Comparison of ENCODE assay signal across 15 cellular contexts in genomic region chr16:82302007-82302733, GRCh38.
"Had no signal": no experiment of that assay in that cellular context is flagged by ENCODE, and none has a peak within 500 bp of the region (broad histone marks: within the 10 kb centered on the region; RNA-seq: fewer than 3 reads in every experiment).

No MANE protein-coding gene starts in this region.

- H3K36me3 Mint-ChIP-seq: T-cell had no signal

- H3K4me1 ChIP-seq: gastroesophageal sphincter, transverse colon had no signal

- H3K4me3 ChIP-seq: gastroesophageal sphincter, ovary, transverse colon had no signal

- H3K9me3 ChIP-seq: ovary, transverse colon had no signal

- H3K27ac ChIP-seq: gastroesophageal sphincter, ovary, transverse colon had no signal

- H3K27ac Mint-ChIP-seq: activated CD4-positive, alpha-beta T cell treated with anti-CD3 and anti-CD28 coated beads, Interleukin-2, amount 10 ng/mL, durations not matched to agents 7 days and 5 days; activated naive CD4-positive, alpha-beta T cell treated with anti-CD3 and anti-CD28 coated beads for 36 hours; activated T-helper 17 cell treated with anti-CD3 and anti-CD28 coated beads, Interleukin-2, amount 50 U/mL, for 72 hours; T-cell had no signal

- H3K4me1 Mint-ChIP-seq: activated CD4-positive, alpha-beta T cell treated with anti-CD3 and anti-CD28 coated beads, Interleukin-2, amount 10 ng/mL, durations not matched to agents 7 days and 5 days; activated T-helper 17 cell treated with anti-CD3 and anti-CD28 coated beads, Interleukin-2, amount 50 U/mL, for 72 hours; central memory CD8-positive, alpha-beta T cell; neural crest cell; T-cell had no signal

- DNase-seq: activated CD4-positive, alpha-beta T cell treated with anti-CD3 and anti-CD28 coated beads, Interleukin-2, amount 10 ng/mL, durations not matched to agents 7 days and 5 days; activated CD8-positive, alpha-beta memory T cell treated with anti-CD3 and anti-CD28 coated beads for 24 hours; activated naive CD4-positive, alpha-beta T cell treated with anti-CD3 and anti-CD28 coated beads for 36 hours; dermis blood vessel endothelial cell; left colon; ovary; stimulated activated CD4-positive, alpha-beta T cell treated with anti-CD3 and anti-CD28 coated beads, Interleukin-15, amount 100 ng/mL, for 24 hours; stimulated activated CD4-positive, alpha-beta T cell treated with anti-CD3 and anti-CD28 coated beads, Interleukin-4, amount 100 ng/mL, for 4 hours; T-cell; T1000; transverse colon had no signal

- H3K4me3 Mint-ChIP-seq: activated CD4-positive, alpha-beta T cell treated with anti-CD3 and anti-CD28 coated beads, Interleukin-2, amount 10 ng/mL, durations not matched to agents 7 days and 5 days; activated naive CD4-positive, alpha-beta T cell treated with anti-CD3 and anti-CD28 coated beads for 36 hours; activated T-helper 17 cell treated with anti-CD3 and anti-CD28 coated beads, Interleukin-2, amount 50 U/mL, for 72 hours; central memory CD8-positive, alpha-beta T cell; neural crest cell; T-cell had no signal

- H3K27me3 ChIP-seq: gastroesophageal sphincter, ovary, transverse colon had no signal

- ATAC-seq: gastroesophageal sphincter, left colon had no signal

- H3K36me3 ChIP-seq: gastroesophageal sphincter, ovary, transverse colon had no signal

- H3K9me3 Mint-ChIP-seq: activated CD4-positive, alpha-beta T cell treated with anti-CD3 and anti-CD28 coated beads, Interleukin-2, amount 10 ng/mL, durations not matched to agents 7 days and 5 days; activated T-helper 17 cell treated with anti-CD3 and anti-CD28 coated beads, Interleukin-2, amount 50 U/mL, for 72 hours; central memory CD8-positive, alpha-beta T cell; neural crest cell had no signal

- H3K27me3 Mint-ChIP-seq: activated T-helper 17 cell treated with anti-CD3 and anti-CD28 coated beads, Interleukin-2, amount 50 U/mL, for 72 hours; central memory CD8-positive, alpha-beta T cell; T-cell had no signal
